Comparison of ENCODE assay signal across 8 cellular contexts in genomic region chr17:20843799-20844553, GRCh38.
DNase-seq lines count a peak whose midpoint lies in the region; ATAC-seq, FAIRE-seq and TF ChIP-seq lines count a peak whose summit lies in the region.
"Not testable (repeated sequence)": the region's sequence is repeated elsewhere in the genome, so short reads cannot be mapped to it uniquely, and the experiment has no call there.

No MANE protein-coding gene starts in this region.

- not testable (repeated sequence) for H3K9me3 Mint-ChIP-seq in CD14-positive monocyte

- intact Hi-C loops in CD14-positive monocyte (cut with micrococcal nuclease); pancreas (cut with DNase I): not testable (repeated sequence)

- not testable (repeated sequence) for H3K27ac ChIP-seq in RWPE2 (ENCODE audit: poor library complexity, severe bottlenecking); pancreas

- H3K4me1 Mint-ChIP-seq in CD14-positive monocyte, result not testable (repeated sequence)

- H3K4me3 ChIP-seq in LNCaP clone FGC (ENCODE audit: low read depth, low read length), result peak overlapping the region; percentile 46
- peak overlapping the region; percentile 29 for H3K4me3 ChIP-seq in RWPE2 (ENCODE audit: severe bottlenecking)
- peak overlapping the region; percentile 41 for H3K4me3 ChIP-seq in iPS-18c (ENCODE audit: insufficient read depth, low read depth, low read length)
- H3K4me3 ChIP-seq in pancreas, result peak overlapping the region in 1 of 4 donors; percentile 30

- not testable (repeated sequence) for FAIRE-seq in pancreas (lab: Jason Lieb, UNC)

- H3K27me3 Mint-ChIP-seq in CD14-positive monocyte (ENCODE audit: low read depth in 3 of 3), result peaks cover 32 to 55% (median 53%) of the 10 kb centered on the region in 3 donors

- peak overlapping the region; percentile 62 to 77 for H3K4me3 Mint-ChIP-seq in CD14-positive monocyte

- 2 to 4% methylated on average over 51 to 65 of the region's 74 CpGs for WGBS in pancreas, 2 donors

- H3K27ac Mint-ChIP-seq in CD14-positive monocyte, result not testable (repeated sequence)

- TF ChIP-seq CTCF in CD14-positive monocyte (IDR thresholded peaks at IDR 0.05); LNCaP clone FGC (IDR thresholded peaks at IDR 0.05; ENCODE audit: control insufficient read depth, extremely low read depth, insufficient read depth); pancreas (IDR thresholded peaks at IDR 0.05): not testable (repeated sequence)
- TF ChIP-seq CTCF in RWPE2 (IDR thresholded peaks at IDR 0.05; ENCODE audit: poor library complexity, severe bottlenecking), result peak; percentile 15

- ATAC-seq in RWPE2 (ENCODE audit: low read depth) (peak; percentile 88), pancreas (peak in 3 of 4 donors; percentile 53 to 86 (median 71))

- not testable (repeated sequence) for H3K36me3 ChIP-seq in RWPE2 (ENCODE audit: low read depth); pancreas

- not testable (repeated sequence) for H3K9me3 ChIP-seq in RWPE2 (ENCODE audit: severe bottlenecking); iPS-18c (ENCODE audit: control insufficient read depth, insufficient read depth, low read length); pancreas

- H3K36me3 Mint-ChIP-seq in CD14-positive monocyte, result not testable (repeated sequence)

- not testable (repeated sequence) for H3K27me3 ChIP-seq in RWPE2 (ENCODE audit: insufficient read depth, poor library complexity, severe bottlenecking)
- H3K27me3 ChIP-seq in pancreas, result peaks cover 0 to 31% (median 11%) of the 10 kb centered on the region in 4 donors

- not testable (repeated sequence) for H3K4me1 ChIP-seq in RWPE2 (ENCODE audit: insufficient read depth, poor library complexity, severe bottlenecking); pancreas

- DNase-seq in CD14-positive monocyte (ENCODE audit: low spot score) (peak; percentile 47), cerebellar cortex (ENCODE audit: low spot score) (peak; percentile 55), pancreas (peak in 1 of 6 donors; percentile 63)
- DNase-seq in LNCaP clone FGC (ENCODE audit: low read depth); RWPE2 (ENCODE audit: low spot score): not testable (repeated sequence)
- peak; percentile 74 for DNase-seq in activated CD8-positive, alpha-beta memory T cell treated with anti-CD3 and anti-CD28 coated beads, Interleukin-2, amount 50 U/mL, for 48 hours
- DNase-seq in stimulated activated CD8-positive, alpha-beta memory T cell treated with anti-CD3 and anti-CD28 coated beads, Interleukin-15, amount 100 ng/mL, for 4 hours (ENCODE audit: low read depth in 2 of 2), result peak; percentile 3 to 21
